ENCODE assay signal across 13 cellular contexts in the genomic region with DNA sequence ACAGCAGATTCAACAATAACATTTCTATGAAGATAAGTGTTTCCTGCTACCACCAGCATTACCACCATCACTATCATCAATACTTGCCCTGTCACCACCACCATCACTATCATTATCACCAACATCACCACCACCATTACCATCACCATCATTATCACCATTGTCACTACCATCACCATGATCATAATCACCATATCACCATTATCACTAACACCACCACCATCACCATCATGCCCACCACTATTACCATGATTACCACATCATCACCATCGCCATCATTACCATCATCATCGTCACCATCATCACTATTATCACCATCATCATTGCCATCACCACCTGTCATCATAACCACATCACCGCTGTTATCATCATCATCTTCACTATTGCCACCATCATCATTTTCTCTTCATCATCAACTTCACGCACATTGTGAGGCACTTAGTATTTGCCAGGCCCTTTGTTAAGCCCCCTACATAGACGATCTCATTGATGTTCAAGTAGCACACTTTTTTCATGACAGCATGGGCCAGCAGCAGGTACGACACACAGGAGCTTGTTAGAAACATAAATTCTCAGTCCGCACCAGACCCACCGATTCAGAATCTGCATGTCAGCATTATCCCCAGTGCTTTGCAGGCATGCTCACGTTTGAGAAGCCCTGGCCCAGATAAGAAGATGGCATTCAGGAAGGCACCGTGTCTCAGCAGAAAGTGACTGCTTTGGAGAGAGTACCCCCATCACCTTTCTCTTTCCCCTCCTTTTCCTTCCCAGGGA.
"Had no signal": no experiment of that assay in that cellular context is flagged by ENCODE, and none has a peak within 500 bp of the region (broad histone marks: within the 10 kb centered on the region; RNA-seq: fewer than 3 reads in every experiment).

No MANE protein-coding gene starts in this region.

- H3K4me3 ChIP-seq: hepatocyte, left ventricle myocardium inferior, neural progenitor cell, tibial nerve had no signal

- H3K79me2 ChIP-seq: hepatocyte, parathyroid adenoma had no signal

- DNase-seq: activated B cell treated with CpG ODN at 0.5 μM for 24 hours; activated CD4-positive, alpha-beta T cell treated with anti-CD3 and anti-CD28 coated beads, Interleukin-2, amount 10 ng/mL, durations not matched to agents 24 days and 14 days; activated naive CD4-positive, alpha-beta T cell treated with anti-CD3 and anti-CD28 coated beads for 36 hours; effector memory CD4-positive, alpha-beta T cell; kidney; left ventricle myocardium inferior; retina; small intestine; T-helper 1 cell had no signal

- H3K4me1 ChIP-seq: parathyroid adenoma had no signal

- H2AFZ ChIP-seq: hepatocyte, neural progenitor cell, parathyroid adenoma had no signal

- H3K9me3 ChIP-seq: left ventricle myocardium inferior, tibial nerve had no signal

- H3K27me3 ChIP-seq: hepatocyte, neural progenitor cell, tibial nerve had no signal

- H3K27ac ChIP-seq: hepatocyte, left ventricle myocardium inferior, neural progenitor cell, parathyroid adenoma, tibial nerve had no signal

- H3K36me3 ChIP-seq: left ventricle myocardium inferior, neural progenitor cell, tibial nerve had no signal

- H3K4me2 ChIP-seq: hepatocyte, neural progenitor cell had no signal

- H3K9ac ChIP-seq: neural progenitor cell, parathyroid adenoma had no signal
